Comparison of ENCODE assay signal across 30 cellular contexts in the genomic region with DNA sequence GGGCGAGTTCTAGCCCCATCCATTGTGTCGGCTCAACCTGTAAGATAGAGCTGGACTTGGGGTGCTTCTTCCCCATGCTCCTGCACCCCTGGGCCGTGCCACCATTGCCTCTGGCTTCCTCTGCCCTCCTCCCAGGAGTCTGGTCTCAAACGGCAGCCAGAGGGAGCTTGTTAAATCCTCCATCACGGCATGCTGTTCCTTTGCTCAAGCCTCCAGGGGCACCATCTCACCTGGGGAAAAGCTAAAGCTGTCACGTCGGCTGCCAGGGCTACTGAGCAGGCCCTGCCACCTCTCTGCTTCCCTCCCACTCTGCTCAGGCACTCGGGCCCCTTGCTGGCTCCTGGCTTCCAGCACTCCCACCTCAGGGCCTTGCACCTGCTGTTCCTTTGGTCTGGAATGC.
DNase-seq lines count a peak whose midpoint lies in the region; TF ChIP-seq lines count a peak whose summit lies in the region.
"Had no signal": no experiment of that assay in that cellular context is flagged by ENCODE, and none has a peak within 500 bp of the region (broad histone marks: within the 10 kb centered on the region; RNA-seq: fewer than 3 reads in every experiment).

No MANE protein-coding gene starts in this region.

- H3K4me1 ChIP-seq in HEK293 (ENCODE audit: control insufficient read depth, insufficient read depth, low read length), result no peaks in the 10 kb centered on the region
- H3K4me1 ChIP-seq in vagina, result no peaks in the 10 kb centered on the region
- H3K4me1 ChIP-seq: HAP-1, left lung, Peyer's patch, stomach had no signal

- intact Hi-C loops in vagina (cut with DNase I) (no loop called here), dorsolateral prefrontal cortex (cut with DNase I) (no loop called here)

- H3K27me3 ChIP-seq in WERI-Rb-1 (ENCODE audit: insufficient read depth, low read depth, severe bottlenecking) (no peaks in the 10 kb centered on the region), vagina (no peaks in the 10 kb centered on the region), dorsolateral prefrontal cortex (no peaks in the 10 kb centered on the region)
- H3K27me3 ChIP-seq: cardiac muscle cell, left lung, Peyer's patch, stomach had no signal

- H3K4me3 ChIP-seq in HEK293 (ENCODE audit: low read depth, low read length) (no peak overlapping the region), WERI-Rb-1 (ENCODE audit: low read depth, low read length) (no peak overlapping the region), vagina (no peak overlapping the region), dorsolateral prefrontal cortex (no peak overlapping the region)
- H3K4me3 ChIP-seq: cardiac muscle cell, HAP-1, left lung, Peyer's patch, smooth muscle cell, stomach had no signal

- H3K9me3 Mint-ChIP-seq in activated naive CD4-positive, alpha-beta T cell treated with anti-CD3 and anti-CD28 coated beads, Interleukin-2, amount 10 ng/mL, durations not matched to agents 7 days and 5 days, result no peaks in the 10 kb centered on the region
- H3K9me3 Mint-ChIP-seq: activated naive CD8-positive, alpha-beta T cell treated with anti-CD3 and anti-CD28 coated beads for 36 hours; CD4-positive, alpha-beta memory T cell; memory B cell; T-helper 2 cell treated with Interferon-gamma antibody and Interleukin-4, amounts not matched to agents 5 μg/mL and 100 μg/mL, for 36 hours had no signal

- POLR2A ChIA-PET in HEK293 (lab: Yijun Ruan, JAX), result no interaction called here

- H3K27ac Mint-ChIP-seq in activated naive CD4-positive, alpha-beta T cell treated with anti-CD3 and anti-CD28 coated beads, Interleukin-2, amount 10 ng/mL, durations not matched to agents 7 days and 5 days, result no peak overlapping the region
- H3K27ac Mint-ChIP-seq: activated naive CD8-positive, alpha-beta T cell treated with anti-CD3 and anti-CD28 coated beads for 36 hours; memory B cell; T-helper 2 cell treated with Interferon-gamma antibody and Interleukin-4, amounts not matched to agents 5 μg/mL and 100 μg/mL, for 36 hours had no signal

- no peaks in the 10 kb centered on the region for H3K36me3 Mint-ChIP-seq in activated naive CD4-positive, alpha-beta T cell treated with anti-CD3 and anti-CD28 coated beads, Interleukin-2, amount 10 ng/mL, durations not matched to agents 7 days and 5 days

- TF ChIP-seq POLR2A in vagina (IDR thresholded peaks at IDR 0.05), result no peak

- H3K36me3 ChIP-seq in HEK293 (ENCODE audit: control insufficient read depth in 2 of 2, insufficient read depth in 1 of 2, low read length in 2 of 2), result no peaks in the 10 kb centered on the region
- H3K36me3 ChIP-seq in WERI-Rb-1, result no peaks in the 10 kb centered on the region
- H3K36me3 ChIP-seq in vagina, result no peaks in the 10 kb centered on the region
- H3K36me3 ChIP-seq: cardiac muscle cell, HAP-1, Peyer's patch had no signal

- TF ChIP-seq CTCF in HEK293 (tag by site-specific recombination; IDR thresholded peaks at IDR 0.05) (peak; percentile 44; the same call in 1 of the 2 replicates), WERI-Rb-1 (IDR thresholded peaks at IDR 0.05; ENCODE audit: low read depth, low read length) (peak; percentile 24; the same call in 1 of the 2 replicates), vagina (IDR thresholded peaks at IDR 0.05) (no peak), dorsolateral prefrontal cortex (IDR thresholded peaks at IDR 0.05 in 54 of 56, conservative IDR thresholded peaks at IDR 0.05 in 2 of 56; ENCODE audit: low read depth in 1 of 56, partially characterized antibody in 56 of 56) (no peak)

- CTCF ChIA-PET in HEK293 (lab: Yijun Ruan, JAX), result interaction anchor here (0.6 kb wide), 2 partner anchors 128 to 249 kb away, joined by 3 to 4 read pairs; no protein-coding TSS in a partner anchor
- CTCF ChIA-PET in activated naive CD4-positive, alpha-beta T cell treated with anti-CD3 and anti-CD28 coated beads, Interleukin-2, amount 10 ng/mL, durations not matched to agents 7 days and 5 days (lab: Charles Lee), result no interaction called here

- H3K4me1 Mint-ChIP-seq in activated naive CD4-positive, alpha-beta T cell treated with anti-CD3 and anti-CD28 coated beads, Interleukin-2, amount 10 ng/mL, durations not matched to agents 7 days and 5 days, result no peaks in the 10 kb centered on the region
- H3K4me1 Mint-ChIP-seq: activated naive CD8-positive, alpha-beta T cell treated with anti-CD3 and anti-CD28 coated beads for 36 hours; CD4-positive, alpha-beta memory T cell; memory B cell had no signal

- H3K27me3 Mint-ChIP-seq in activated naive CD4-positive, alpha-beta T cell treated with anti-CD3 and anti-CD28 coated beads, Interleukin-2, amount 10 ng/mL, durations not matched to agents 7 days and 5 days, result no peaks in the 10 kb centered on the region
- H3K27me3 Mint-ChIP-seq: activated naive CD8-positive, alpha-beta T cell treated with anti-CD3 and anti-CD28 coated beads for 36 hours; CD4-positive, alpha-beta memory T cell; memory B cell had no signal

- H3K9me3 ChIP-seq in HEK293 (ENCODE audit: control insufficient read depth, insufficient read depth, low read depth, low read length), result no peaks in the 10 kb centered on the region
- H3K9me3 ChIP-seq in WERI-Rb-1 (ENCODE audit: severe bottlenecking), result no peaks in the 10 kb centered on the region
- no peaks in the 10 kb centered on the region for H3K9me3 ChIP-seq in vagina
- H3K9me3 ChIP-seq: HAP-1, left lung, Peyer's patch, stomach had no signal

- no peak overlapping the region for H3K27ac ChIP-seq in HEK293 (ENCODE audit: extremely low read depth, low read depth, low read length)
- H3K27ac ChIP-seq in WERI-Rb-1, result no peak overlapping the region
- H3K27ac ChIP-seq in vagina, result no peak overlapping the region
- H3K27ac ChIP-seq in dorsolateral prefrontal cortex, result no peak overlapping the region
- H3K27ac ChIP-seq: cardiac muscle cell, left lung, Peyer's patch, stomach had no signal

- H3K4me3 Mint-ChIP-seq in activated naive CD4-positive, alpha-beta T cell treated with anti-CD3 and anti-CD28 coated beads, Interleukin-2, amount 10 ng/mL, durations not matched to agents 7 days and 5 days, result no peak overlapping the region
- H3K4me3 Mint-ChIP-seq: activated naive CD8-positive, alpha-beta T cell treated with anti-CD3 and anti-CD28 coated beads for 36 hours; CD4-positive, alpha-beta memory T cell; memory B cell; T-helper 2 cell treated with Interferon-gamma antibody and Interleukin-4, amounts not matched to agents 5 μg/mL and 100 μg/mL, for 36 hours had no signal

- DNase-seq in NCI-H2107 (lab: John Stamatoyannopoulos, UW) (peak; percentile 39), NCI-H2107 treated with DMSO at 0.1 percent for 48 hours (lab: John Stamatoyannopoulos, UW; ENCODE audit: unreplicated experiment) (no peak), WERI-Rb-1 (no peak), iPS-NIHi7 (ENCODE audit: extremely low spot score) (peak; percentile 63), vagina (ENCODE audit: extremely low spot score in 2 of 2) (no peak), dorsolateral prefrontal cortex (no peak)
- no peak for DNase-seq in activated naive CD4-positive, alpha-beta T cell treated with anti-CD3 and anti-CD28 coated beads, Interleukin-2, amount 10 ng/mL, durations not matched to agents 7 days and 5 days
- DNase-seq: activated CD4-positive, alpha-beta T cell treated with anti-CD3 and anti-CD28 coated beads for 48 hours; activated CD8-positive, alpha-beta memory T cell treated with anti-CD3 and anti-CD28 coated beads for 24 hours; activated naive CD8-positive, alpha-beta T cell treated with anti-CD3 and anti-CD28 coated beads for 36 hours; activated T-cell treated with anti-CD3 and anti-CD28 coated beads for 4 hours; aorta; CD4-positive, alpha-beta memory T cell; glutamatergic neuron; islet precursor cell; Kasumi-1; left lung; MV-4-11; NCI-H1694 treated with DMSO at 0.1 percent for 48 hours; NCI-H2227 treated with DMSO at 0.1 percent for 48 hours; Peyer's patch; right cardiac atrium; SIG-M5; stomach had no signal

TF ChIP-seq in HEK293, 187 proteins besides CTCF, POLR2A, EP300 and RAD21:
- TF ChIP-seq ZNF202 (tag by site-specific recombination; IDR thresholded peaks at IDR 0.05; ENCODE audit: borderline replicate concordance) (no peak), ZSCAN16 (tag by site-specific recombination; IDR thresholded peaks at IDR 0.05) (no peak), BCL11A (tag by site-specific recombination; IDR thresholded peaks at IDR 0.05; ENCODE audit: low read depth) (no peak), ZNF621 (tag by site-specific recombination; IDR thresholded peaks at IDR 0.05) (no peak), ZFP3 (tag by site-specific recombination; IDR thresholded peaks at IDR 0.05; ENCODE audit: low read depth) (no peak), ZNF112 (tag by site-specific recombination; IDR thresholded peaks at IDR 0.05) (no peak), ZNF521 (tag by site-specific recombination; IDR thresholded peaks at IDR 0.05) (no peak), GFI1B (tag by site-specific recombination; IDR thresholded peaks at IDR 0.05) (no peak), ZNF311 (tag by site-specific recombination; IDR thresholded peaks at IDR 0.05; ENCODE audit: borderline replicate concordance) (no peak), ZNF19 (tag by site-specific recombination; IDR thresholded peaks at IDR 0.05; ENCODE audit: low read depth) (no peak)
TF ChIP-seq in HEK293: peak in this region for 0.

Comparison
In these comparisons a context has a peak if more than half of its experiments do, and no peak if none do; other contexts are left out.
1. DNase-seq: peak in NCI-H2107 (single experiment) and iPS-NIHi7 (single experiment); none in NCI-H2107 treated with DMSO at 0.1 percent for 48 hours (single experiment), WERI-Rb-1 (single experiment), vagina (0 of 2), dorsolateral prefrontal cortex (0 of 10) and activated naive CD4-positive, alpha-beta T cell treated with anti-CD3 and anti-CD28 coated beads, Interleukin-2, amount 10 ng/mL, durations not matched to agents 7 days and 5 days (single experiment).
2. CTCF ChIP-seq: peak in HEK293 (single experiment) and WERI-Rb-1 (single experiment); none in vagina (0 of 3) and dorsolateral prefrontal cortex (0 of 56).